In the genomic region with DNA sequence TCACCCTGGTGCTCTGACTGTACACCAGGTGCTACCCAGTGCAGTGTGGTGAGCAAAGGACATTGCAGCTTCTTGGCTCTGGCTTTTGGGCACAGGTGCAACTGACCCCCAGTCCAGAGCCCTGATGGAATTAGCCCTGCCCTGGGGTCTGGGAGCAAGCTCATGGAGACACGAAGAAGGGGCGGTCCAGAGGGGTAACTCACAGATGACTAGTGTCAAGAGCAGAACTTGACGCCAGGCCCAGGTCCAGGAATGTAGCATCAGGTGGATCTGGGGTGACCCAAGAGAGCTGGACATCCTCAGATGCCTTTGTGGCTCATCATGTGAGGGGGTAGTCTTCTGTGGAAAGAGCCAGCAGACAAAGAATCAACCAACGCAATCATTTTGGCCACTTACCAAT, we compare ENCODE assay signal across 31 cellular contexts.
"Had no signal": no experiment of that assay in that cellular context is flagged by ENCODE, and none has a peak within 500 bp of the region (broad histone marks: within the 10 kb centered on the region; RNA-seq: fewer than 3 reads in every experiment).

No MANE protein-coding gene starts in this region.

- ATAC-seq: activated CD4-positive, alpha-beta T cell treated with anti-CD3 and anti-CD28 coated beads for 36 hours; activated CD8-positive, alpha-beta memory T cell treated with anti-CD3 and anti-CD28 coated beads, Interleukin-2, amount 10 ng/mL, durations not matched to agents 7 days and 5 days; activated CD8-positive, alpha-beta T cell treated with anti-CD3 and anti-CD28 coated beads, Interleukin-2, amount 10 ng/mL, durations not matched to agents 7 days and 5 days; activated naive CD4-positive, alpha-beta T cell treated with anti-CD3 and anti-CD28 coated beads, Interleukin-2, amount 50 U/mL, for 72 hours; esophagus mucosa; foreskin keratinocyte; gastrocnemius medialis; heart left ventricle; T-helper 17 cell had no signal

- H3K36me3 Mint-ChIP-seq: activated CD4-positive, alpha-beta memory T cell treated with anti-CD3 and anti-CD28 coated beads for 36 hours; activated CD8-positive, alpha-beta memory T cell treated with anti-CD3 and anti-CD28 coated beads, Interleukin-2, amount 10 ng/mL, durations not matched to agents 7 days and 5 days; activated naive CD8-positive, alpha-beta T cell treated with anti-CD3 and anti-CD28 coated beads, Interleukin-2, amount 10 ng/mL, durations not matched to agents 7 days and 5 days had no signal

- H3K27ac Mint-ChIP-seq: activated CD4-positive, alpha-beta memory T cell treated with anti-CD3 and anti-CD28 coated beads for 36 hours; activated CD4-positive, alpha-beta T cell treated with anti-CD3 and anti-CD28 coated beads for 36 hours; activated CD4-positive, alpha-beta T cell treated with anti-CD3 and anti-CD28 coated beads, Interleukin-2, amount 10 ng/mL, durations not matched to agents 24 days and 14 days; activated CD8-positive, alpha-beta memory T cell treated with anti-CD3 and anti-CD28 coated beads, Interleukin-2, amount 10 ng/mL, durations not matched to agents 7 days and 5 days; activated CD8-positive, alpha-beta T cell treated with anti-CD3 and anti-CD28 coated beads, Interleukin-2, amount 10 ng/mL, durations not matched to agents 7 days and 5 days; activated naive CD4-positive, alpha-beta T cell treated with anti-CD3 and anti-CD28 coated beads for 36 hours; activated naive CD4-positive, alpha-beta T cell treated with anti-CD3 and anti-CD28 coated beads, Interleukin-2, amount 50 U/mL, for 72 hours; activated naive CD8-positive, alpha-beta T cell treated with anti-CD3 and anti-CD28 coated beads, Interleukin-2, amount 10 ng/mL, durations not matched to agents 7 days and 5 days; activated T-helper 1 cell treated with anti-CD3 and anti-CD28 coated beads, Interleukin-12 subunit alpha, Interleukin-12 subunit beta, Interleukin-2, Interleukin-4 antibody, amounts not matched to agents 30 ng/mL and 10 ng/mL and 1 ng/mL, durations not matched to agents 14 hours and 24 hours and 36 hours; activated T-helper 2 cell treated with anti-CD3 and anti-CD28 coated beads, Interferon-gamma antibody, Interleukin-2, Interleukin-4, amounts not matched to agents 10 μg/mL and 5 μg/mL and 100 μg/mL, durations not matched to agents 14 hours and 24 hours and 36 hours; dendritic cell treated with granulocyte-macrophage colony-stimulating factor and Interleukin-4, amounts not matched to agents 40 ng/mL and 50 ng/mL, for 4 days; endodermal cell; T-helper 17 cell; T-helper 2 cell treated with Interferon-gamma antibody and Interleukin-4, amounts not matched to agents 5 μg/mL and 100 μg/mL, for 36 hours had no signal

- H3K27me3 ChIP-seq: brain microvascular endothelial cell, foreskin keratinocyte had no signal

- H3K4me3 Mint-ChIP-seq: activated CD4-positive, alpha-beta memory T cell treated with anti-CD3 and anti-CD28 coated beads for 36 hours; activated CD4-positive, alpha-beta T cell treated with anti-CD3 and anti-CD28 coated beads for 36 hours; activated CD4-positive, alpha-beta T cell treated with anti-CD3 and anti-CD28 coated beads, Interleukin-2, amount 10 ng/mL, durations not matched to agents 24 days and 14 days; activated CD8-positive, alpha-beta memory T cell treated with anti-CD3 and anti-CD28 coated beads, Interleukin-2, amount 10 ng/mL, durations not matched to agents 7 days and 5 days; activated CD8-positive, alpha-beta T cell treated with anti-CD3 and anti-CD28 coated beads, Interleukin-2, amount 10 ng/mL, durations not matched to agents 7 days and 5 days; activated naive CD4-positive, alpha-beta T cell treated with anti-CD3 and anti-CD28 coated beads for 36 hours; activated naive CD8-positive, alpha-beta T cell treated with anti-CD3 and anti-CD28 coated beads, Interleukin-2, amount 10 ng/mL, durations not matched to agents 7 days and 5 days; activated T-helper 1 cell treated with anti-CD3 and anti-CD28 coated beads, Interleukin-12 subunit alpha, Interleukin-12 subunit beta, Interleukin-2, Interleukin-4 antibody, amounts not matched to agents 30 ng/mL and 10 ng/mL and 1 ng/mL, durations not matched to agents 14 hours and 24 hours and 36 hours; dendritic cell treated with granulocyte-macrophage colony-stimulating factor and Interleukin-4, amounts not matched to agents 40 ng/mL and 50 ng/mL, for 4 days; endodermal cell; T-helper 17 cell; T-helper 2 cell treated with Interferon-gamma antibody and Interleukin-4, amounts not matched to agents 5 μg/mL and 100 μg/mL, for 36 hours had no signal

- H3K9me3 ChIP-seq: gastrocnemius medialis had no signal

- H3K4me1 ChIP-seq: gastrocnemius medialis had no signal

- H3K4me3 ChIP-seq: dorsolateral prefrontal cortex, gastrocnemius medialis, heart left ventricle had no signal

- H3K9me3 Mint-ChIP-seq: activated CD4-positive, alpha-beta memory T cell treated with anti-CD3 and anti-CD28 coated beads for 36 hours; activated CD4-positive, alpha-beta T cell treated with anti-CD3 and anti-CD28 coated beads, Interleukin-2, amount 10 ng/mL, durations not matched to agents 24 days and 14 days; activated naive CD4-positive, alpha-beta T cell treated with anti-CD3 and anti-CD28 coated beads, Interleukin-2, amount 50 U/mL, for 72 hours; activated naive CD8-positive, alpha-beta T cell treated with anti-CD3 and anti-CD28 coated beads, Interleukin-2, amount 10 ng/mL, durations not matched to agents 7 days and 5 days; activated T-helper 1 cell treated with anti-CD3 and anti-CD28 coated beads, Interleukin-12 subunit alpha, Interleukin-12 subunit beta, Interleukin-2, Interleukin-4 antibody, amounts not matched to agents 30 ng/mL and 10 ng/mL and 1 ng/mL, durations not matched to agents 14 hours and 24 hours and 36 hours; activated T-helper 2 cell treated with anti-CD3 and anti-CD28 coated beads, Interferon-gamma antibody, Interleukin-2, Interleukin-4, amounts not matched to agents 10 μg/mL and 5 μg/mL and 100 μg/mL, durations not matched to agents 14 hours and 24 hours and 36 hours; dendritic cell treated with granulocyte-macrophage colony-stimulating factor and Interleukin-4, amounts not matched to agents 40 ng/mL and 50 ng/mL, for 4 days; endodermal cell; T-helper 2 cell treated with Interferon-gamma antibody and Interleukin-4, amounts not matched to agents 5 μg/mL and 100 μg/mL, for 36 hours had no signal

- DNase-seq: activated CD4-positive, alpha-beta memory T cell treated with anti-CD3 and anti-CD28 coated beads for 36 hours; activated CD4-positive, alpha-beta T cell treated with anti-CD3 and anti-CD28 coated beads for 36 hours; activated CD4-positive, alpha-beta T cell treated with anti-CD3 and anti-CD28 coated beads, Interleukin-2, amount 10 ng/mL, durations not matched to agents 24 days and 14 days; activated CD4-positive, CD25-positive, alpha-beta regulatory T cell; activated CD4-positive, CD25-positive, alpha-beta regulatory T cell treated with anti-CD3 and anti-CD28 coated beads, Interleukin-2, amount 50 U/mL, for 72 hours; activated CD8-positive, alpha-beta memory T cell treated with anti-CD3 and anti-CD28 coated beads, Interleukin-2, amount 10 ng/mL, durations not matched to agents 7 days and 5 days; activated CD8-positive, alpha-beta memory T cell treated with anti-CD3 and anti-CD28 coated beads, Interleukin-2, amount 50 U/mL, for 4 hours; activated CD8-positive, alpha-beta T cell treated with anti-CD3 and anti-CD28 coated beads, Interleukin-2, amount 10 ng/mL, durations not matched to agents 7 days and 5 days; activated effector memory CD4-positive, alpha-beta T cell treated with anti-CD3 and anti-CD28 coated beads, Interleukin-2, amount 50 U/mL, for 16 hours; activated naive CD4-positive, alpha-beta T cell treated with anti-CD3 and anti-CD28 coated beads for 36 hours; activated naive CD8-positive, alpha-beta T cell treated with anti-CD3 and anti-CD28 coated beads, Interleukin-2, amount 10 ng/mL, durations not matched to agents 7 days and 5 days; activated T-cell treated with anti-CD3 and anti-CD28 coated beads, Interleukin-2, amount 50 U/mL, for 1 hour; activated T-cell treated with anti-CD3 and anti-CD28 coated beads, Interleukin-2, amount 50 U/mL, for 48 hours; anterior cingulate cortex; brain microvascular endothelial cell; caudate nucleus; dorsolateral prefrontal cortex; effector memory CD4-positive, alpha-beta T cell; endodermal cell; foreskin keratinocyte; gastrocnemius medialis; glutamatergic neuron; heart left ventricle; T-helper 1 cell; T-helper 17 cell had no signal

- H3K4me1 Mint-ChIP-seq: activated CD4-positive, alpha-beta T cell treated with anti-CD3 and anti-CD28 coated beads for 36 hours; activated CD4-positive, alpha-beta T cell treated with anti-CD3 and anti-CD28 coated beads, Interleukin-2, amount 10 ng/mL, durations not matched to agents 24 days and 14 days; activated CD8-positive, alpha-beta memory T cell treated with anti-CD3 and anti-CD28 coated beads, Interleukin-2, amount 10 ng/mL, durations not matched to agents 7 days and 5 days; activated naive CD8-positive, alpha-beta T cell treated with anti-CD3 and anti-CD28 coated beads, Interleukin-2, amount 10 ng/mL, durations not matched to agents 7 days and 5 days; endodermal cell; T-helper 17 cell had no signal

- H3K27ac ChIP-seq: brain microvascular endothelial cell, dorsolateral prefrontal cortex, foreskin keratinocyte, gastrocnemius medialis, heart left ventricle had no signal

- H3K36me3 ChIP-seq: brain microvascular endothelial cell, gastrocnemius medialis, heart left ventricle had no signal
